ENCODE assay signal across 8 cellular contexts in the genomic region with DNA sequence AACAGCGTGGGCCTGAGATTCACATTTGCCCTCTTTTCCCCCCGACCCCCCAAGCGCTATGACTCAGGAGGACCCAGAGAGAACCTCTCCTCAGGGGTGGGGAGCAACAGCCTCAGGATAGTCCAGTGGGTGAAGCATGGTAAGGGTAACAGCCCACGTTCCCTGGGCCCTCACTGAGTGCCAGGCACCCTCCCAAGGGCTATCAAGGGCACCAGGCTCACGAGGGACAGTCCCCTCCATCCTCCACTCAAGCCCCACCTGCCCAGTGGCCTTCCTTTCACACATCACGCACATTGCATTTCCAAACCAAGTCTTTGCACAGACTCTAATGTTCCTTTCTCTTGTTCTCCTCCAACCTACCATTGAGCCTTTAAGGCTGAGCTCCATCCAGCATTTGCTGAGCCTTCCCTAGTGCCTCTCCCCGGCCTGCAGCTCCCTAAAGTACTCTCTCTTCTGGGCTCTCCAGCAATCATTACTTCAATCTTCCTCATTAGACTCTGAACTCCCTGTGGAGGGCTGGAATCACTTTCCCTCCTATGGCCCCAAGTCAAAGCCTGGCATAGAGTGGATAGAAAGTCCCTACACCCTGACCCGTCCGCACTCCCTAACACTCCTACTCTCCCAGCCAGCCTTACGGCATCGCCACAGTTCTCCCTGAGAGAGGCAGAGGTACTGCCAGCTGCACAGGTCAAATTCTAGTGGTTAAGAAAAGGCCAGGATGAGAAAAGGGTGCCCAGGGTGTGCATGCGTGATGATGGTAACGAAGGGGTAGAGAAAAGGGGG. TPM values are rescaled to one million over a fixed set of nuclear protein-coding genes. Genes with fewer than 3 reads are reported as not detected.
DNase-seq lines count a peak whose midpoint lies in the region; ATAC-seq and TF ChIP-seq lines count a peak whose summit lies in the region.

No MANE protein-coding gene starts in this region.

- peaks cover 38% of the 10 kb centered on the region for H3K4me1 ChIP-seq in mucosa of descending colon (ENCODE audit: low read depth)

- intact Hi-C loops in mucosa of descending colon (cut with DNase I, micrococcal nuclease) = no loop called here

- H3K36me3 ChIP-seq in mucosa of descending colon (ENCODE audit: low read depth) = peaks cover 3% of the 10 kb centered on the region

- peak overlapping the region; percentile 31 for H3K4me3 ChIP-seq in mucosa of descending colon

- TF ChIP-seq CTCF in GM10266 (IDR thresholded peaks at IDR 0.05; ENCODE audit: control insufficient read depth, insufficient read depth, low read depth, missing control alignments) = no peak
- TF ChIP-seq CTCF in mucosa of descending colon (IDR thresholded peaks at IDR 0.05) = no peak

- DNase-seq in GM10266 (ENCODE audit: extremely low spot score) (peak; percentile 20), NAMALWA (ENCODE audit: low spot score) (peak; percentile 16), cerebellar cortex (ENCODE audit: low spot score) (peak; percentile 25), mucosa of descending colon (peak in 2 of 3 donors; percentile 39 to 60), cortex of kidney (lab: John Stamatoyannopoulos, UW) (no peak), NCI-H524 treated with DMSO at 0.1 percent for 48 hours (lab: John Stamatoyannopoulos, UW) (no peak)
- DNase-seq in stimulated activated CD4-positive, alpha-beta T cell treated with anti-CD3 and anti-CD28 coated beads, Interleukin-2, amount 100 ng/mL, for 48 hours = no peak

- no peaks in the 10 kb centered on the region for H3K9me3 ChIP-seq in mucosa of descending colon

- ATAC-seq in mucosa of descending colon (peak; percentile 17), GM19324 (IDR thresholded peaks at IDR 0.05; ENCODE audit: low FRiP score, unreplicated experiment) (no peak)

RNA-seq across cellular contexts. Expression of gene AKR7A2, which starts 1.0 kb away (rescaled TPM):
- total RNA-seq in mucosa of descending colon = 10 to 100 TPM; 57.9 to 85.2 (median 72.1) TPM

RNA-seq across cellular contexts. Expression of gene SLC66A1, which starts 1.2 kb away (rescaled TPM):
- 10 to 100 TPM; 11.3 to 16.2 (median 13.6) TPM for total RNA-seq in mucosa of descending colon

RNA-seq across cellular contexts. Expression of gene AKR7A3, which starts 22.3 kb away (rescaled TPM):
- total RNA-seq in mucosa of descending colon = 10 to 100 TPM; 40.9 to 97.8 (median 93.7) TPM

RNA-seq across cellular contexts. Expression of gene MRTO4, which starts 59.3 kb away (rescaled TPM):
- total RNA-seq in mucosa of descending colon = 10 to 100 TPM; 17.7 to 18.2 (median 18.1) TPM

RNA-seq across cellular contexts. Expression of gene EMC1, which starts 59.6 kb away (rescaled TPM):
- total RNA-seq in mucosa of descending colon = 10 to 100 TPM; 37.7 to 42.3 (median 38.3) TPM

Comparison
In these comparisons a context has a peak if more than half of its experiments do, and no peak if none do; other contexts are left out.
1. DNase-seq: peak in GM10266 (single experiment), NAMALWA (single experiment), cerebellar cortex (single experiment) and mucosa of descending colon (2 of 3); none in stimulated activated CD4-positive, alpha-beta T cell treated with anti-CD3 and anti-CD28 coated beads, Interleukin-2, amount 100 ng/mL, for 48 hours (0 of 2), cortex of kidney (single experiment) and NCI-H524 treated with DMSO at 0.1 percent for 48 hours (single experiment).